ENCODE assay signal across 17 cellular contexts in the genomic region with DNA sequence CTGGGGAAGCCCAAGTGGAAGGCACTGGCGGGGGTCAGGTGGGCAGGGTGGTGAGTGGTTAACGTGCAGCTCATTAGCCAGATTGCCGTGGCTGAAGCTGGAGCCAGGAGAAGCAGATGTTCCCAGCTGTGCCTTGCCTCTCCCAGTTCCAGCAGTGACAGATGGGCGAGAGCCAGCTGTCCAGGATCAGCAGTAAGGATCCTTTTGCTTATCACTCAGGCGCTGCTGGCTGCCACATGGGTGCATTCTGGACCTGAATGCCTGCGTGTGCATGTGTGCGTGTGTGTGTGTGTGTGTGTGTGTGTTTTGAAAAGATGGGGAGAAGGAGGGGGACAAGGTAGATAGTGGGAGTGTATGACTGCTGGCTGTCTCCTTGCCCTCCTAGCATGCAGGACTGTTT. TPM values are rescaled to one million over a fixed set of nuclear protein-coding genes. Genes with fewer than 3 reads are reported as not detected.
DNase-seq lines count a peak whose midpoint lies in the region; ATAC-seq and TF ChIP-seq lines count a peak whose summit lies in the region.
"Had no signal": no experiment of that assay in that cellular context is flagged by ENCODE, and none has a peak within 500 bp of the region (broad histone marks: within the 10 kb centered on the region; RNA-seq: fewer than 3 reads in every experiment).

No MANE protein-coding gene starts in this region.

- ATAC-seq in activated T-cell treated with anti-CD3 and anti-CD28 coated beads, Interleukin-2, amount 50 U/mL, for 4 hours = no peak
- ATAC-seq in WTC11 (no peak), GM21529 (IDR thresholded peaks at IDR 0.05; ENCODE audit: unreplicated experiment) (no peak)
- ATAC-seq: stimulated activated naive CD8-positive, alpha-beta T cell treated with anti-CD3 and anti-CD28 coated beads, Interleukin-15, Interleukin-2, amounts not matched to agents 100 U/mL and 50 U/mL, for 24 hours had no signal

- no peaks in the 10 kb centered on the region for H3K9me2 ChIP-seq in GM23248 (ENCODE audit: insufficient read depth)

- TF ChIP-seq POLR2A in testis (IDR thresholded peaks at IDR 0.05) = no peak

- POLR2A ChIA-PET in WTC11 (lab: Charles Lee) = interaction anchor here (1.1 to 6.3 kb wide), 2 partner anchors 15 to 117 kb away, joined by 3 to 62 read pairs; no protein-coding TSS in a partner anchor

- TF ChIP-seq CTCF in WTC11 (IDR thresholded peaks at IDR 0.05) = no peak
- TF ChIP-seq CTCF in testis (IDR thresholded peaks at IDR 0.05) = no peak

- WGBS in testis, 2 donors = 37 to 45% methylated on average over 7 of the region's 7 CpGs
- WGBS in GM23248 (ENCODE audit: low coverage in 1 of 2, low lambda C conversion rate in 2 of 2, missing lambda C conversion rate in 2 of 2), 2 experiments = 44 to 49% methylated on average over 7 of the region's 7 CpGs

- peaks cover 54% of the 10 kb centered on the region for H3K4me1 Mint-ChIP-seq in activated T-cell treated with anti-CD3 and anti-CD28 coated beads, Interleukin-2, amount 50 U/mL, for 24 hours (ENCODE audit: low read depth)
- H3K4me1 Mint-ChIP-seq in activated T-cell treated with anti-CD3 and anti-CD28 coated beads, Interleukin-2, amount 50 U/mL, for 4 hours (ENCODE audit: low read depth) = peaks cover 65% of the 10 kb centered on the region
- peaks cover 54% of the 10 kb centered on the region for H3K4me1 Mint-ChIP-seq in WTC11

- H3K27me3 ChIP-seq in testis (no peaks in the 10 kb centered on the region), GM23248 (replicated peaks; ENCODE audit: insufficient read depth) (no peaks in the 10 kb centered on the region)

- H3K79me2 ChIP-seq in GM23248 (ENCODE audit: insufficient read depth) = no peaks in the 10 kb centered on the region

- peak overlapping the region; percentile 4 for H3K27ac Mint-ChIP-seq in activated T-cell treated with anti-CD3 and anti-CD28 coated beads, Interleukin-2, amount 50 U/mL, for 24 hours
- peak overlapping the region; percentile 61 for H3K27ac Mint-ChIP-seq in WTC11
- H3K27ac Mint-ChIP-seq: activated CD4-positive, alpha-beta T cell treated with anti-CD3 and anti-CD28 coated beads, Interleukin-2, amount 10 ng/mL, durations not matched to agents 7 days and 5 days had no signal

- H3K4me2 ChIP-seq in GM23248 (ENCODE audit: unreplicated experiment) = no peak overlapping the region

- H3K9me3 ChIP-seq in iPS-18c (ENCODE audit: control insufficient read depth, insufficient read depth, low read length) (no peaks in the 10 kb centered on the region), testis (no peaks in the 10 kb centered on the region), GM23248 (ENCODE audit: low read depth) (no peaks in the 10 kb centered on the region)

- intact Hi-C loops in testis (cut with DNase I; ENCODE audit: low total_unique reads) = no loop called here

- no peaks in the 10 kb centered on the region for H3K36me3 Mint-ChIP-seq in activated T-cell treated with anti-CD3 and anti-CD28 coated beads, Interleukin-2, amount 50 U/mL, for 24 hours (ENCODE audit: low read depth)
- no peaks in the 10 kb centered on the region for H3K36me3 Mint-ChIP-seq in activated T-cell treated with anti-CD3 and anti-CD28 coated beads, Interleukin-2, amount 50 U/mL, for 4 hours (ENCODE audit: insufficient read depth)
- H3K36me3 Mint-ChIP-seq in WTC11 = peaks cover 52% of the 10 kb centered on the region

- no peak overlapping the region for H2AFZ ChIP-seq in GM23248

- no peak overlapping the region for H3K9ac ChIP-seq in GM23248

- in situ Hi-C loops in GM23248 (cut with MboI) = no loop called here

- no peaks in the 10 kb centered on the region for H4K20me1 ChIP-seq in GM23248 (ENCODE audit: insufficient read depth)

- DNase-seq in activated T-cell treated with anti-CD3 and anti-CD28 coated beads, Interleukin-2, amount 50 U/mL, for 24 hours = no peak
- DNase-seq in activated T-cell treated with anti-CD3 and anti-CD28 coated beads, Interleukin-2, amount 50 U/mL, for 4 hours = no peak
- DNase-seq in WTC11 (ENCODE audit: low spot score) (no peak), testis (peak; percentile 54), cerebellum (ENCODE audit: low spot score) (no peak), GM23248 (no peak)
- DNase-seq: activated CD4-positive, alpha-beta T cell treated with anti-CD3 and anti-CD28 coated beads, Interleukin-2, amount 10 ng/mL, durations not matched to agents 7 days and 5 days; Calu3; cortex of kidney; NCI-H1417 treated with DMSO at 0.1 percent for 48 hours; NCI-H748 treated with DMSO at 0.1 percent for 48 hours; RPMI8226; stimulated activated naive CD8-positive, alpha-beta T cell treated with anti-CD3 and anti-CD28 coated beads, Interleukin-15, Interleukin-2, amounts not matched to agents 100 U/mL and 50 U/mL, for 24 hours; T-helper 9 cell had no signal

- no peaks in the 10 kb centered on the region for H3K9me3 Mint-ChIP-seq in activated T-cell treated with anti-CD3 and anti-CD28 coated beads, Interleukin-2, amount 50 U/mL, for 24 hours
- no peaks in the 10 kb centered on the region for H3K9me3 Mint-ChIP-seq in activated T-cell treated with anti-CD3 and anti-CD28 coated beads, Interleukin-2, amount 50 U/mL, for 4 hours
- H3K9me3 Mint-ChIP-seq in WTC11 = no peaks in the 10 kb centered on the region
- H3K9me3 Mint-ChIP-seq: activated CD4-positive, alpha-beta T cell treated with anti-CD3 and anti-CD28 coated beads, Interleukin-2, amount 10 ng/mL, durations not matched to agents 7 days and 5 days had no signal

- peak overlapping the region; percentile 2; the same call in 1 of the 2 replicates for H3K4me3 ChIP-seq in iPS-18c (ENCODE audit: insufficient read depth, low read depth, low read length)
- no peak overlapping the region for H3K4me3 ChIP-seq in testis
- H3K4me3 ChIP-seq in GM23248 = no peak overlapping the region
- H3K4me3 ChIP-seq: lung had no signal

- CTCF ChIA-PET in WTC11 (lab: Charles Lee) = interaction anchor here (1.1 to 4.8 kb wide), 7 partner anchors 12 to 190 kb away, joined by 4 to 48 read pairs (median 6); no protein-coding TSS in a partner anchor

- H3F3A ChIP-seq in GM23248 (ENCODE audit: insufficient read depth) = no peaks in the 10 kb centered on the region

- H3K4me3 Mint-ChIP-seq in activated T-cell treated with anti-CD3 and anti-CD28 coated beads, Interleukin-2, amount 50 U/mL, for 24 hours = no peak overlapping the region
- H3K4me3 Mint-ChIP-seq in activated T-cell treated with anti-CD3 and anti-CD28 coated beads, Interleukin-2, amount 50 U/mL, for 4 hours = no peak overlapping the region
- peak overlapping the region; percentile 91 for H3K4me3 Mint-ChIP-seq in WTC11
- H3K4me3 Mint-ChIP-seq: activated CD4-positive, alpha-beta T cell treated with anti-CD3 and anti-CD28 coated beads, Interleukin-2, amount 10 ng/mL, durations not matched to agents 7 days and 5 days had no signal

- H3K27me3 Mint-ChIP-seq in activated T-cell treated with anti-CD3 and anti-CD28 coated beads, Interleukin-2, amount 50 U/mL, for 24 hours = no peaks in the 10 kb centered on the region
- H3K27me3 Mint-ChIP-seq in activated T-cell treated with anti-CD3 and anti-CD28 coated beads, Interleukin-2, amount 50 U/mL, for 4 hours (ENCODE audit: low read depth) = no peaks in the 10 kb centered on the region
- no peaks in the 10 kb centered on the region for H3K27me3 Mint-ChIP-seq in WTC11 (ENCODE audit: low read depth)
- H3K27me3 Mint-ChIP-seq: activated CD4-positive, alpha-beta T cell treated with anti-CD3 and anti-CD28 coated beads, Interleukin-2, amount 10 ng/mL, durations not matched to agents 7 days and 5 days had no signal

- H3K4me1 ChIP-seq in testis = peaks cover 7% of the 10 kb centered on the region
- peaks cover 14% of the 10 kb centered on the region for H3K4me1 ChIP-seq in GM23248 (ENCODE audit: insufficient read depth)

- H3K27ac ChIP-seq in testis (no peak overlapping the region), GM23248 (no peak overlapping the region)

- H3K36me3 ChIP-seq in testis (ENCODE audit: low read depth, missing control alignments) (no peaks in the 10 kb centered on the region), GM23248 (ENCODE audit: low read depth) (no peaks in the 10 kb centered on the region)

RNA-seq across cellular contexts. Expression of gene EPHA1, which starts 3.5 kb away (rescaled TPM):
- 1 to 10 TPM; 1.1 to 1.9 (median 1.5) TPM for total RNA-seq in activated T-cell treated with anti-CD3 and anti-CD28 coated beads, Interleukin-2, amount 50 U/mL, for 4 hours
- total RNA-seq in WTC11 (2021) (159 to 203 TPM (median 162 TPM) in 3 replicates), testis (1 to 10 TPM; 5.9 to 8.5 TPM), cerebellum (1.6 TPM)
- polyA plus RNA-seq in testis (ENCODE audit: insufficient read depth, low read depth, low replicate concordance) (9.8 TPM), GM23248 (2016; fragmentation: Nextera tagmentation; extraction: Ambion mirVana) (0.80 and 0.83 TPM in 2 replicates)
- not detected in 2 replicates for total RNA-seq in GM23248 (2014; rRNA removed; shearing (Covaris generic))

RNA-seq across cellular contexts. Expression of gene ZYX, which starts 24.0 kb away (rescaled TPM):
- total RNA-seq in activated T-cell treated with anti-CD3 and anti-CD28 coated beads, Interleukin-2, amount 50 U/mL, for 4 hours = 10 to 100 TPM; 89.0 to 94.2 (median 90.6) TPM
- total RNA-seq in WTC11 (2021) (166 to 179 TPM (median 167 TPM) in 3 replicates), testis (100 to 1,000 TPM; 164 to 222 TPM), cerebellum (17.4 TPM)
- polyA plus RNA-seq in testis (ENCODE audit: insufficient read depth, low read depth, low replicate concordance) (190 TPM), GM23248 (2016; fragmentation: Nextera tagmentation; extraction: Ambion mirVana) (380 and 396 TPM in 2 replicates)
- total RNA-seq in GM23248 (2014; rRNA removed; shearing (Covaris generic)) = 140 and 148 TPM in 2 replicates

RNA-seq across cellular contexts. Expression of gene TAS2R60, which starts 38.1 kb away (rescaled TPM):
- not detected for total RNA-seq in activated T-cell treated with anti-CD3 and anti-CD28 coated beads, Interleukin-2, amount 50 U/mL, for 4 hours
- total RNA-seq in WTC11 (2021) (0.21 to 0.39 TPM (median 0.24 TPM) in 3 replicates), testis (not detected), cerebellum (not detected)
- polyA plus RNA-seq in testis (ENCODE audit: insufficient read depth, low read depth, low replicate concordance) (not detected), GM23248 (2016; fragmentation: Nextera tagmentation; extraction: Ambion mirVana) (not detected in 2 replicates)
- total RNA-seq in GM23248 (2014; rRNA removed; shearing (Covaris generic)) = not detected in 2 replicates
- total RNA-seq: activated CD4-positive, alpha-beta T cell treated with anti-CD3 and anti-CD28 coated beads, Interleukin-2, amount 10 ng/mL, durations not matched to agents 7 days and 5 days; Calu3 had no signal

RNA-seq across cellular contexts. Expression of gene FAM131B, which starts 42.6 kb away (rescaled TPM):
- total RNA-seq in activated T-cell treated with anti-CD3 and anti-CD28 coated beads, Interleukin-2, amount 50 U/mL, for 4 hours = under 1 TPM; 0.28 to 0.50 (median 0.43) TPM
- total RNA-seq in WTC11 (2021) = 24.0 to 26.3 TPM (median 25.3 TPM) in 3 replicates
- total RNA-seq in testis = 1 to 10 TPM; 1.2 TPM
- 1.2 TPM for polyA plus RNA-seq in testis (ENCODE audit: insufficient read depth, low read depth, low replicate concordance)
- 42.6 TPM for total RNA-seq in cerebellum
- total RNA-seq in GM23248 (2014; rRNA removed; shearing (Covaris generic)) = 3.0 TPM in 2 replicates
- polyA plus RNA-seq in GM23248 (2016; fragmentation: Nextera tagmentation; extraction: Ambion mirVana) = 0.50 and 1.1 TPM in 2 replicates

Comparison
In these comparisons a context has a peak if more than half of its experiments do, and no peak if none do; other contexts are left out.
1. RNA of gene EPHA1, which starts 3.5 kb away (total RNA-seq): 159 to 203 TPM in WTC11; 5.9 to 8.5 TPM in testis, 1.6 TPM in cerebellum (single experiment), 1.1 to 1.9 TPM in activated T-cell treated with anti-CD3 and anti-CD28 coated beads, Interleukin-2, amount 50 U/mL, for 4 hours and not detected in GM23248; every median in the first group is over 10 times any median in the second.